In genomic region chr18:78780719-78781600, GRCh38 we compare ENCODE assay signal across 18 cellular contexts.
DNase-seq lines count a peak whose midpoint lies in the region; ATAC-seq and TF ChIP-seq lines count a peak whose summit lies in the region.
"Had no signal": no experiment of that assay in that cellular context is flagged by ENCODE, and none has a peak within 500 bp of the region (broad histone marks: within the 10 kb centered on the region; RNA-seq: fewer than 3 reads in every experiment).

No MANE protein-coding gene starts in this region.

- peak overlapping the region; percentile 43 for H3K27ac Mint-ChIP-seq in neural crest cell (ENCODE audit: unreplicated experiment)
- no peak overlapping the region for H3K27ac Mint-ChIP-seq in CD8-positive, alpha-beta T cell
- H3K27ac Mint-ChIP-seq: HFFc6, IgD-negative memory B cell had no signal

- no peaks in the 10 kb centered on the region for H3K27me3 ChIP-seq in sigmoid colon
- no peaks in the 10 kb centered on the region for H3K27me3 ChIP-seq in CD8-positive, alpha-beta T cell (ENCODE audit: insufficient read depth, low read length)
- H3K27me3 ChIP-seq: SJSA1 had no signal

- TF ChIP-seq CTCF in neural crest cell (conservative IDR thresholded peaks at IDR 0.05) = no peak
- TF ChIP-seq CTCF in sigmoid colon (IDR thresholded peaks at IDR 0.05) = no peak
- no peak for TF ChIP-seq CTCF in CD8-positive, alpha-beta T cell (IDR thresholded peaks at IDR 0.05)

- TF ChIP-seq POLR2A in sigmoid colon (IDR thresholded peaks at IDR 0.05) = no peak

- WGBS in sigmoid colon, 2 donors = 89 to 90% methylated on average over 42 of the region's 42 CpGs

- ATAC-seq in left cardiac atrium = no peak
- no peak for ATAC-seq in GM21723 (IDR thresholded peaks at IDR 0.05; ENCODE audit: unreplicated experiment)
- ATAC-seq in CD8-positive, alpha-beta T cell = no peak
- ATAC-seq in GM18511 (IDR thresholded peaks at IDR 0.05; ENCODE audit: unreplicated experiment) = no peak
- ATAC-seq: Right ventricle myocardium inferior had no signal

- no peaks in the 10 kb centered on the region for H3K4me1 Mint-ChIP-seq in neural crest cell
- H3K4me1 Mint-ChIP-seq in CD8-positive, alpha-beta T cell (ENCODE audit: low read depth) = no peaks in the 10 kb centered on the region
- H3K4me1 Mint-ChIP-seq: IgD-negative memory B cell had no signal

- POLR2A ChIA-PET in CD8-positive, alpha-beta T cell (lab: Charles Lee) = no interaction called here

- H3K36me3 Mint-ChIP-seq in neural crest cell (ENCODE audit: low read depth) = no peaks in the 10 kb centered on the region
- H3K36me3 Mint-ChIP-seq in CD8-positive, alpha-beta T cell = no peaks in the 10 kb centered on the region

- no peaks in the 10 kb centered on the region for H3K9me3 ChIP-seq in sigmoid colon
- H3K9me3 ChIP-seq in CD8-positive, alpha-beta T cell (ENCODE audit: low read length) = no peaks in the 10 kb centered on the region

- H3K27me3 Mint-ChIP-seq in neural crest cell (ENCODE audit: low read depth) = peaks cover under 1% of the 10 kb centered on the region
- no peaks in the 10 kb centered on the region for H3K27me3 Mint-ChIP-seq in CD8-positive, alpha-beta T cell (ENCODE audit: low read depth)
- H3K27me3 Mint-ChIP-seq: IgD-negative memory B cell had no signal

- no peaks in the 10 kb centered on the region for H3K4me1 ChIP-seq in sigmoid colon
- no peaks in the 10 kb centered on the region for H3K4me1 ChIP-seq in CD8-positive, alpha-beta T cell (ENCODE audit: insufficient read depth, low read length)
- H3K4me1 ChIP-seq: SJSA1 had no signal

- intact Hi-C loops in cardiac septum (cut with DNase I) = no loop called here
- intact Hi-C loops in left cardiac atrium (cut with DNase I) = no loop called here
- intact Hi-C loops in sigmoid colon (cut with DNase I) = no loop called here
- intact Hi-C loops in CD8-positive, alpha-beta T cell (cut with DNase I, micrococcal nuclease) = no loop called here

- no peak for TF ChIP-seq EP300 in sigmoid colon (IDR thresholded peaks at IDR 0.05)

- no peaks in the 10 kb centered on the region for H3K36me3 ChIP-seq in sigmoid colon
- no peaks in the 10 kb centered on the region for H3K36me3 ChIP-seq in CD8-positive, alpha-beta T cell (ENCODE audit: insufficient read depth, low read length)
- H3K36me3 ChIP-seq: SJSA1 had no signal

- H3K9me3 Mint-ChIP-seq in neural crest cell = no peaks in the 10 kb centered on the region
- no peaks in the 10 kb centered on the region for H3K9me3 Mint-ChIP-seq in CD8-positive, alpha-beta T cell

- H3K4me3 ChIP-seq in sigmoid colon = no peak overlapping the region
- no peak overlapping the region for H3K4me3 ChIP-seq in CD8-positive, alpha-beta T cell (ENCODE audit: low read depth, low read length)
- H3K4me3 ChIP-seq: SJSA1 had no signal

- no peak overlapping the region for H3K4me3 Mint-ChIP-seq in neural crest cell
- no peak overlapping the region for H3K4me3 Mint-ChIP-seq in CD8-positive, alpha-beta T cell
- H3K4me3 Mint-ChIP-seq: HFFc6, IgD-negative memory B cell had no signal

- H3K27ac ChIP-seq in sigmoid colon = no peak overlapping the region
- H3K27ac ChIP-seq in CD8-positive, alpha-beta T cell (ENCODE audit: low read depth, low read length) = no peak overlapping the region
- H3K27ac ChIP-seq: C4-2B, SJSA1 had no signal

- CTCF ChIA-PET in CD8-positive, alpha-beta T cell (lab: Charles Lee) = no interaction called here

- DNase-seq in cardiac septum (ENCODE audit: low spot score) (peak; percentile 72), left cardiac atrium (no peak), neural crest cell (ENCODE audit: low read depth, low spot score) (no peak), sigmoid colon (peak; percentile 57)
- DNase-seq in CD8-positive, alpha-beta T cell = no peak
- DNase-seq: EL, GF-D8, HFFc6, NCI-H1694, NCI-H446, NCI-H526 treated with DMSO at 0.1 percent for 48 hours, OCI-M1 had no signal

Comparison
In these comparisons a context has a peak if more than half of its experiments do, and no peak if none do; other contexts are left out.
1. DNase-seq: peak in cardiac septum (single experiment) and sigmoid colon (single experiment); none in left cardiac atrium (single experiment), neural crest cell (single experiment) and CD8-positive, alpha-beta T cell (0 of 7).